In the genomic region with DNA sequence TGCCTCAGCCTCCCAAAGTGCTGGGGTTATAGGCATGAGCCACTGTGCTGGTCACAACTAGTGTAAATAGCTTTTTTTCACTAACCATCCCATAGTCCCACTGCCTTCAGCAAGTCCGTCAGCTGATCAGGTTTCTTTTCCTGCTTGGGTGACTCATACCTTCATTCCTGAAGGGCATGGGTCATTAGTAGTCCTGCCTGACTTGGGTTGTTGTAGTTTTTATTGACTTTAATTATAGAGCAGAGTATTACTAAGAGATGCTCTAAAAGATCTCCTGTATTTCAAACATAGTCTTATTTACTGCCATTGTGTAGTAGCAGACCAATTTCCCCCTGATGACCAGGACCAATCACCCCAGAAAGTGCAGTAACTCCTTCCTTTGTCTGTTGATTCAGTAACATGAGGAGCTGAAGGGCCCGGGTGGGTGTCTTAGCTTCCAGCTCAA, we compare ENCODE assay signal across 10 cellular contexts. TPM values are rescaled to one million over a fixed set of nuclear protein-coding genes. Genes with fewer than 3 reads are reported as not detected.
A peak's percentile ranks its signal among the peaks of the same experiment; 100 is the strongest.
DNase-seq lines count a peak whose midpoint lies in the region; ATAC-seq, FAIRE-seq and TF ChIP-seq lines count a peak whose summit lies in the region.
"Had no signal": no experiment of that assay in that cellular context is flagged by ENCODE, and none has a peak within 500 bp of the region (broad histone marks: within the 10 kb centered on the region; RNA-seq: fewer than 3 reads in every experiment).

No MANE protein-coding gene starts in this region.

- H3K27me3 Mint-ChIP-seq in astrocyte (ENCODE audit: low read depth, unreplicated experiment) (no peaks in the 10 kb centered on the region), chondrocyte (ENCODE audit: low read depth) (peaks cover 29% of the 10 kb centered on the region), T-cell (peaks cover 8 to 27% of the 10 kb centered on the region in 2 donors)

- CTCF ChIA-PET in T-cell (lab: Charles Lee): interaction anchor here in 1 of 2 donors (1.1 kb wide), 1 partner anchor 26 kb away, joined by 3 read pairs; no protein-coding TSS in a partner anchor

- H3K36me3 Mint-ChIP-seq in astrocyte (ENCODE audit: low read depth, unreplicated experiment): no peaks in the 10 kb centered on the region
- peaks cover 7% of the 10 kb centered on the region for H3K36me3 Mint-ChIP-seq in chondrocyte (ENCODE audit: low read depth)
- peaks cover 18% of the 10 kb centered on the region for H3K36me3 Mint-ChIP-seq in T-cell

- H3K27ac ChIP-seq in astrocyte (ENCODE audit: low read depth, low read length): no peak overlapping the region

- peaks cover 4% of the 10 kb centered on the region for H3K9me3 ChIP-seq in astrocyte (ENCODE audit: insufficient read depth, low read depth, low read length)

- peaks cover 2% of the 10 kb centered on the region for H3K4me1 ChIP-seq in astrocyte (ENCODE audit: insufficient read depth, low read length)

- peak overlapping the region; percentile 85 for H3K27ac Mint-ChIP-seq in astrocyte (ENCODE audit: unreplicated experiment)
- H3K27ac Mint-ChIP-seq in chondrocyte (ENCODE audit: unreplicated experiment): no peak overlapping the region
- no peak overlapping the region for H3K27ac Mint-ChIP-seq in T-cell

- H3K9ac ChIP-seq in astrocyte (ENCODE audit: low read length): no peak overlapping the region

- peaks cover 9% of the 10 kb centered on the region for H3K27me3 ChIP-seq in astrocyte (ENCODE audit: insufficient read depth, low read length)

- H3K9me3 Mint-ChIP-seq in astrocyte (ENCODE audit: unreplicated experiment): peaks cover 13% of the 10 kb centered on the region
- peaks cover 28% of the 10 kb centered on the region for H3K9me3 Mint-ChIP-seq in chondrocyte (ENCODE audit: low read depth)
- peaks cover 20 to 27% (median 24%) of the 10 kb centered on the region in 3 donors for H3K9me3 Mint-ChIP-seq in T-cell

- no peak overlapping the region for H2AFZ ChIP-seq in astrocyte (ENCODE audit: low read depth, low read length)

- H3K36me3 ChIP-seq in astrocyte (ENCODE audit: insufficient read depth, low read length): no peaks in the 10 kb centered on the region

- no peaks in the 10 kb centered on the region for H4K20me1 ChIP-seq in astrocyte (ENCODE audit: insufficient read depth, low read length)

- TF ChIP-seq CTCF in astrocyte (IDR thresholded peaks at IDR 0.05; ENCODE audit: insufficient read depth, low read depth, low read length) (no peak), chondrocyte (IDR thresholded peaks at IDR 0.05) (no peak)

- peaks cover 11% of the 10 kb centered on the region for H3K4me1 Mint-ChIP-seq in astrocyte (ENCODE audit: low read depth, unreplicated experiment)
- peaks cover 7% of the 10 kb centered on the region for H3K4me1 Mint-ChIP-seq in chondrocyte (ENCODE audit: low read depth)
- peaks cover 0 to 12% (median 0%) of the 10 kb centered on the region in 3 donors for H3K4me1 Mint-ChIP-seq in T-cell

- FAIRE-seq in astrocyte (lab: Jason Lieb, UNC): no peak

- ATAC-seq in HG02981 (IDR thresholded peaks at IDR 0.05; ENCODE audit: unreplicated experiment): no peak
- no peak for ATAC-seq in T-cell (replicated peaks in 1 of 4)
- no peak for ATAC-seq in HG03095 (IDR thresholded peaks at IDR 0.05; ENCODE audit: unreplicated experiment)

- H3K4me3 Mint-ChIP-seq in astrocyte (ENCODE audit: unreplicated experiment) (no peak overlapping the region), chondrocyte (ENCODE audit: unreplicated experiment) (no peak overlapping the region), T-cell (no peak overlapping the region)

- DNase-seq in SIG-M5 treated with dmso at 0.1 percent for 504 hours (lab: John Stamatoyannopoulos, UW; ENCODE audit: unreplicated experiment): peak; percentile 39
- no peak for DNase-seq in SIG-M5 (lab: John Stamatoyannopoulos, UW)
- peak; percentile 64 for DNase-seq in astrocyte (ENCODE audit: low read depth)
- DNase-seq in iPS-NIHi11 (ENCODE audit: low spot score): peak; percentile 42
- DNase-seq in chondrocyte (ENCODE audit: low spot score): no peak
- DNase-seq in T-cell: no peak
- DNase-seq: 8988T had no signal

- POLR2A ChIA-PET in T-cell (lab: Charles Lee): interaction anchor here in 1 of 2 donors (1.1 kb wide), 1 partner anchor 35 kb away, joined by 4 read pairs; no protein-coding TSS in a partner anchor

- no peak overlapping the region for H3K4me3 ChIP-seq in astrocyte (ENCODE audit: insufficient read depth, low read depth, low read length)
- H3K4me3 ChIP-seq: SK-N-MC had no signal

- no peaks in the 10 kb centered on the region for H3K79me2 ChIP-seq in astrocyte (ENCODE audit: insufficient read depth, low read length)

- peak overlapping the region; percentile 20 for H3K4me2 ChIP-seq in astrocyte (ENCODE audit: low read length)

RNA-seq across cellular contexts. Expression of a gene that starts 25.8 kb away (rescaled TPM):
- total RNA-seq in astrocyte (587 and 786 TPM in 2 replicates), chondrocyte (176 to 187 TPM (median 182 TPM) in 3 replicates), T-cell (1,000 to 10,000 TPM; 1,368 to 2,791 (median 2,039) TPM)

Comparison
In these comparisons a context has a peak if more than half of its experiments do, and no peak if none do; other contexts are left out.
1. DNase-seq: peak in SIG-M5 treated with dmso at 0.1 percent for 504 hours (single experiment), astrocyte (single experiment) and iPS-NIHi11 (single experiment); none in SIG-M5 (single experiment), chondrocyte (single experiment) and T-cell (0 of 34).